Comparison of ENCODE assay signal across 2 cellular contexts in the genomic region with DNA sequence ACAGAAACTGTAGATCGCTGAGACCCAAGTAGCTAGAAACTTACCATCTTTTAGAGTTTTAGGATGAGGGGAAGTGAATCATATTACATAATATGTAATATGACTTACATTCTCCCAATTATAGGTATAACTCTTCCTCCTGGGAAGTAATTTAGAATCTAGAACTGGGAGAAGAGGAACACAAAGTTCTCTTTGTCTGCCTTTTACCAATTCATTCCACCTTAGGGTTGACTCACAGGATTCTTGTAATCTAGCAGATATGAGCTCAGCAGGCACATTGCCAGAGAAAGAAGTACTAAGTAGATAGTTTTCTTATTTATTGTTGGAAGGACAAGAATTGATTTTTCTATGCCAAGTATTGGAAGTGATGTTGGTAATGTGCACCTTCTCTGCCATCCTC.
TF ChIP-seq lines count a peak whose summit lies in the region.

No MANE protein-coding gene starts in this region.

TF ChIP-seq in HCT116, 20 proteins besides CTCF, POLR2A, EP300 and RAD21 (continued from another document):
- TF ChIP-seq CEBPB (IDR thresholded peaks at IDR 0.05; ENCODE audit: low read depth): no peak
- TF ChIP-seq, protein P1, sequence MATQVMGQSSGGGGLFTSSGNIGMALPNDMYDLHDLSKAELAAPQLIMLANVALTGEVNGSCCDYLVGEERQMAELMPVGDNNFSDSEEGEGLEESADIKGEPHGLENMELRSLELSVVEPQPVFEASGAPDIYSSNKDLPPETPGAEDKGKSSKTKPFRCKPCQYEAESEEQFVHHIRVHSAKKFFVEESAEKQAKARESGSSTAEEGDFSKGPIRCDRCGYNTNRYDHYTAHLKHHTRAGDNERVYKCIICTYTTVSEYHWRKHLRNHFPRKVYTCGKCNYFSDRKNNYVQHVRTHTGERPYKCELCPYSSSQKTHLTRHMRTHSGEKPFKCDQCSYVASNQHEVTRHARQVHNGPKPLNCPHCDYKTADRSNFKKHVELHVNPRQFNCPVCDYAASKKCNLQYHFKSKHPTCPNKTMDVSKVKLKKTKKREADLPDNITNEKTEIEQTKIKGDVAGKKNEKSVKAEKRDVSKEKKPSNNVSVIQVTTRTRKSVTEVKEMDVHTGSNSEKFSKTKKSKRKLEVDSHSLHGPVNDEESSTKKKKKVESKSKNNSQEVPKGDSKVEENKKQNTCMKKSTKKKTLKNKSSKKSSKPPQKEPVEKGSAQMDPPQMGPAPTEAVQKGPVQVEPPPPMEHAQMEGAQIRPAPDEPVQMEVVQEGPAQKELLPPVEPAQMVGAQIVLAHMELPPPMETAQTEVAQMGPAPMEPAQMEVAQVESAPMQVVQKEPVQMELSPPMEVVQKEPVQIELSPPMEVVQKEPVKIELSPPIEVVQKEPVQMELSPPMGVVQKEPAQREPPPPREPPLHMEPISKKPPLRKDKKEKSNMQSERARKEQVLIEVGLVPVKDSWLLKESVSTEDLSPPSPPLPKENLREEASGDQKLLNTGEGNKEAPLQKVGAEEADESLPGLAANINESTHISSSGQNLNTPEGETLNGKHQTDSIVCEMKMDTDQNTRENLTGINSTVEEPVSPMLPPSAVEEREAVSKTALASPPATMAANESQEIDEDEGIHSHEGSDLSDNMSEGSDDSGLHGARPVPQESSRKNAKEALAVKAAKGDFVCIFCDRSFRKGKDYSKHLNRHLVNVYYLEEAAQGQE (IDR thresholded peaks at IDR 0.05; ENCODE audit: low read depth): no peak
- TF ChIP-seq YY1 (IDR thresholded peaks at IDR 0.05; ENCODE audit: extremely low read depth, insufficient replicate concordance, low read depth, low read length): no peak
- no peak for TF ChIP-seq EZH2phosphoT487 (IDR thresholded peaks at IDR 0.05; ENCODE audit: borderline replicate concordance)
- TF ChIP-seq, protein P2, sequence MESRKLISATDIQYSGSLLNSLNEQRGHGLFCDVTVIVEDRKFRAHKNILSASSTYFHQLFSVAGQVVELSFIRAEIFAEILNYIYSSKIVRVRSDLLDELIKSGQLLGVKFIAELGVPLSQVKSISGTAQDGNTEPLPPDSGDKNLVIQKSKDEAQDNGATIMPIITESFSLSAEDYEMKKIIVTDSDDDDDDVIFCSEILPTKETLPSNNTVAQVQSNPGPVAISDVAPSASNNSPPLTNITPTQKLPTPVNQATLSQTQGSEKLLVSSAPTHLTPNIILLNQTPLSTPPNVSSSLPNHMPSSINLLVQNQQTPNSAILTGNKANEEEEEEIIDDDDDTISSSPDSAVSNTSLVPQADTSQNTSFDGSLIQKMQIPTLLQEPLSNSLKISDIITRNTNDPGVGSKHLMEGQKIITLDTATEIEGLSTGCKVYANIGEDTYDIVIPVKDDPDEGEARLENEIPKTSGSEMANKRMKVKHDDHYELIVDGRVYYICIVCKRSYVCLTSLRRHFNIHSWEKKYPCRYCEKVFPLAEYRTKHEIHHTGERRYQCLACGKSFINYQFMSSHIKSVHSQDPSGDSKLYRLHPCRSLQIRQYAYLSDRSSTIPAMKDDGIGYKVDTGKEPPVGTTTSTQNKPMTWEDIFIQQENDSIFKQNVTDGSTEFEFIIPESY (IDR thresholded peaks at IDR 0.05; ENCODE audit: extremely low read depth, insufficient replicate concordance, low read length): no peak
- no peak for TF ChIP-seq CBX3 (IDR thresholded peaks at IDR 0.05; ENCODE audit: low read depth)
- peak; percentile 24; the same call in 1 of the 2 replicates for TF ChIP-seq FOSL1 (IDR thresholded peaks at IDR 0.05; ENCODE audit: low read depth)

TF ChIP-seq in endothelial cell of umbilical vein, 7 proteins besides CTCF, POLR2A, EP300 and RAD21 (continued from another document):
- TF ChIP-seq MAX (IDR thresholded peaks at IDR 0.05; ENCODE audit: insufficient read depth, insufficient read length) (no peak), POLR2AphosphoS5 (IDR thresholded peaks at IDR 0.05; ENCODE audit: insufficient read depth, low read depth, low read length) (no peak), JUN (IDR thresholded peaks at IDR 0.05; ENCODE audit: borderline replicate concordance, insufficient read depth, insufficient read length, low read depth) (no peak), EZH2 (IDR thresholded peaks at IDR 0.05; ENCODE audit: borderline replicate concordance, low read depth, low read length, severe bottlenecking) (no peak), GATA2 (IDR thresholded peaks at IDR 0.05; ENCODE audit: insufficient read depth, insufficient read length, low read depth, low read length) (no peak), FOS (IDR thresholded peaks at IDR 0.05; ENCODE audit: borderline replicate concordance, insufficient read depth, low read length) (no peak)
TF ChIP-seq in endothelial cell of umbilical vein: peak in this region for 0.
